12 cellular contexts compared by ENCODE assay signal in the genomic region with DNA sequence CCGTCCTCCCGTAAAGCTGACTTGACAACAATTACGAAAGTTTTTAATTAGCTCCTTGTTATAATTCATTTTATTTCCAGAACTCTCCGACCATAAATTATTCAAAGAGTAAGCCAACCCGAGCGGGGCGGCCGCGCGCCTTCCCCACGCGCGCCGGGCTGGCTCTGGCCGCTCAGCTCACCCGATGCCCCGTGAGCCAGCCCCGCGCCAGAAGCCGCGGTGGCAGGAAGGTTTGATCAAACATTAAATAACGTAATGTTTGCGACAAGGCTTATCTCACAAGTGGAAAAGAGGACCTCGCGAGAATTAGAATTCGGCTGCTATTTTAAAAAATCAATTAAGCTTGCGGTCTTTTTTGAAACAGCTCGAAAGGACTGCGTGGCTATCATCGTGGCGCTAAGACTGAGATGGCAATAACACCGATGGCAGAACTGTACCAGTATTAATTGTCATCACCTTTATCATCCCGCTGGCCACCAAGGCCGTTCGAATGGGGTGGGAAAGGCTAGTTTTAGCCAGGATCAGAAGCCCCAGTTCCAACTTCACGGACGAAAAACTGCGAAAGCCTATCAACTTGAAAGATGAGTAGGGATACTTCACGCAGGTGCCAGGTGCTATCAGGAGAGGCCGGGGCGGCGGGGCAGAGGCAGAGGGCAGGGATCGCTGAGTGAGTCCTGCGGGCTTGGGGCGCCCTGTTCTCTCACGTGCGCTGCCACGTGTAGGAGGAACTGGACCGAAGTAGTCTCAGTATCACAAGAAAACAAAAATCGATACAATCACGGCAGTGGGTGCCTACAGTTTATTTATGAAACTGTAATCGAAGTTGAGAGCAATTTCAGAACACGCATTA. TPM values are rescaled to one million over a fixed set of nuclear protein-coding genes. Genes with fewer than 3 reads are reported as not detected.
DNase-seq lines count a peak whose midpoint lies in the region; ATAC-seq, FAIRE-seq and TF ChIP-seq lines count a peak whose summit lies in the region.
"Had no signal": no experiment of that assay in that cellular context is flagged by ENCODE, and none has a peak within 500 bp of the region (broad histone marks: within the 10 kb centered on the region; RNA-seq: fewer than 3 reads in every experiment).

No MANE protein-coding gene starts in this region.

- no peak overlapping the region for H3K9ac ChIP-seq in GM12878 (ENCODE audit: control insufficient read depth, insufficient read depth, low read length)

- no peaks in the 10 kb centered on the region for H3K36me3 ChIP-seq in A673 (ENCODE audit: insufficient read depth, low read length, poor library complexity, severe bottlenecking)
- no peaks in the 10 kb centered on the region for H3K36me3 ChIP-seq in GM12878 (ENCODE audit: control insufficient read depth in 2 of 2, insufficient read depth in 2 of 2, low read length in 1 of 2)
- no peaks in the 10 kb centered on the region for H3K36me3 ChIP-seq in mesodermal cell (ENCODE audit: control insufficient read depth, insufficient read depth, low read length)
- no peaks in the 10 kb centered on the region for H3K36me3 ChIP-seq in pancreas
- H3K36me3 ChIP-seq: right atrium auricular region had no signal

- no peaks in the 10 kb centered on the region for H3K9me3 ChIP-seq in A673 (ENCODE audit: low read depth, low read length, poor library complexity, severe bottlenecking)
- no peaks in the 10 kb centered on the region; the same call in 2 of the 3 replicates for H3K9me3 ChIP-seq in GM12878 (replicated peaks; ENCODE audit: control insufficient read depth, insufficient read depth, low read length)
- H3K9me3 ChIP-seq in mesodermal cell (ENCODE audit: control insufficient read depth, low read length), result no peaks in the 10 kb centered on the region
- no peaks in the 10 kb centered on the region for H3K9me3 ChIP-seq in pancreas
- H3K9me3 ChIP-seq: right atrium auricular region had no signal

- H3K27ac ChIP-seq in A673 (ENCODE audit: low read depth, low read length, poor library complexity, severe bottlenecking) (no peak overlapping the region), GM12878 (ENCODE audit: control insufficient read depth, insufficient read depth) (no peak overlapping the region), mesodermal cell (ENCODE audit: low read depth, low read length, severe bottlenecking) (no peak overlapping the region), pancreas (no peak overlapping the region)
- H3K27ac ChIP-seq: right atrium auricular region had no signal

- no peak for ATAC-seq in GM12878
- no peak for ATAC-seq in pancreas
- ATAC-seq in GM21737 (IDR thresholded peaks at IDR 0.05; ENCODE audit: unreplicated experiment), result no peak

- TF ChIP-seq RAD21 in GM12878 (IDR thresholded peaks at IDR 0.05; ENCODE audit: insufficient read depth, low read depth, low read length), result no peak

- intact Hi-C loops in A673 (cut with micrococcal nuclease; ENCODE audit: unreplicated experiment), result loop anchor here (5.0 to 10.0 kb wide), 2 partner anchors 362 to 460 kb away; no protein-coding TSS in a partner anchor
- intact Hi-C loops in GM12878 (cut with micrococcal nuclease; ENCODE audit: unreplicated experiment), result loop anchor here (1.0 to 10.0 kb wide), 2 partner anchors 43 to 388 kb away; no protein-coding TSS in a partner anchor
- intact Hi-C loops in pancreas (cut with DNase I), result no loop called here

- in situ Hi-C loops in GM12878 (cut with MboI), result no loop called here

- H3K79me2 ChIP-seq in GM12878 (ENCODE audit: control insufficient read depth, insufficient read depth, low read length), result no peaks in the 10 kb centered on the region

- BruUV-seq in A673 (replicated peaks; lab: Mats Ljungman, UMichigan), result no TSS peak
- BruUV-seq in GM12878 (replicated peaks; lab: Mats Ljungman, UMichigan), result no TSS peak

- no peak for TF ChIP-seq POLR2A in GM12878 (IDR thresholded peaks at IDR 0.05; ENCODE audit: low read depth, low read length)

- H4K20me1 ChIP-seq in GM12878 (ENCODE audit: control insufficient read depth, insufficient read depth), result no peaks in the 10 kb centered on the region

- H3K27me3 ChIP-seq in A673 (replicated peaks; ENCODE audit: insufficient read depth, low read depth, low read length, poor library complexity) (peaks cover 96% of the 10 kb centered on the region), GM12878 (replicated peaks in 1 of 2; ENCODE audit: control insufficient read depth in 2 of 2, insufficient read depth in 2 of 2, low read length in 1 of 2) (peaks cover 14 to 37% of the 10 kb centered on the region in 2 experiments), pancreas (peaks cover 6 to 95% (median 55%) of the 10 kb centered on the region in 4 donors)

- H3K4me1 ChIP-seq in A673 (ENCODE audit: insufficient read depth, low read length, poor library complexity, severe bottlenecking) (peaks cover 10% of the 10 kb centered on the region), GM12878 (ENCODE audit: control insufficient read depth, insufficient read depth, low read length) (no peaks in the 10 kb centered on the region; the same call in 1 of the 2 replicates), mesodermal cell (ENCODE audit: control insufficient read depth, insufficient read depth, low read length, poor library complexity, severe bottlenecking) (peaks cover 7% of the 10 kb centered on the region), pancreas (no peaks in the 10 kb centered on the region)

- SMC1A ChIA-PET in GM12878 (lab: Charles Lee; ENCODE audit: uncharacterized antibody, unreplicated experiment), result no interaction called here

- peak overlapping the region; percentile 43 for H3K4me3 ChIP-seq in A673 (ENCODE audit: low read depth, low read length, poor library complexity, severe bottlenecking)
- no peak overlapping the region; the same call in 1 of the 2 replicates for H3K4me3 ChIP-seq in GM12878
- peak overlapping the region; percentile 29 for H3K4me3 ChIP-seq in mesodermal cell (ENCODE audit: extremely low read depth, insufficient read depth, low read length, poor library complexity, severe bottlenecking)
- no peak overlapping the region for H3K4me3 ChIP-seq in pancreas

- TF ChIP-seq CTCF in A673 (conservative IDR thresholded peaks at IDR 0.05; ENCODE audit: low read depth, low read length) (no peak), GM12878 (IDR thresholded peaks at IDR 0.05 in 2 of 3, conservative IDR thresholded peaks at IDR 0.05 in 1 of 3; ENCODE audit: control insufficient read depth in 2 of 3, extremely low read depth in 1 of 3, insufficient read depth in 1 of 3, low read depth in 3 of 3, low read length in 3 of 3) (no peak), D721Med (IDR thresholded peaks at IDR 0.05; ENCODE audit: insufficient read depth, missing control alignments) (no peak), pancreas (IDR thresholded peaks at IDR 0.05) (no peak)

- whole genome bisulfite sequencing in GM12878 (ENCODE audit: insufficient coverage, insufficient replicate concordance, low lambda C conversion rate, missing lambda C conversion rate), result 46% methylated on average over 52 of the region's 53 CpGs
- WGBS in mesodermal cell (ENCODE audit: insufficient coverage in 2 of 2), 2 experiments, result 1 to 2% methylated on average over 24 to 42 of the region's 53 CpGs
- 10% methylated on average over 53 of the region's 53 CpGs for WGBS in pancreas, 2 donors

- CTCF ChIA-PET in A673 (lab: Charles Lee), result interaction anchor here (1.0 kb wide), 1 partner anchor 10 kb away, joined by 3 read pairs; no protein-coding TSS in a partner anchor
- CTCF ChIA-PET in GM12878 (lab: Yijun Ruan, JAX), result no interaction called here

- RAD21 ChIA-PET in GM12878 (lab: Charles Lee; ENCODE audit: unreplicated experiment), result no interaction called here

- POLR2A ChIA-PET in A673 (lab: Charles Lee; ENCODE audit: low non-redundant PET) (no interaction called here), GM12878 (lab: Charles Lee) (interaction anchor here (0.6 kb wide), 1 partner anchor 37 kb away, joined by 3 read pairs; no protein-coding TSS in a partner anchor)

- no peak for TF ChIP-seq EP300 in GM12878 (IDR thresholded peaks at IDR 0.05; ENCODE audit: borderline replicate concordance in 1 of 2, control insufficient read depth in 1 of 2, low read depth in 2 of 2, low read length in 2 of 2)

- H2AFZ ChIP-seq in GM12878 (ENCODE audit: control insufficient read depth, low read depth, low read length), result no peak overlapping the region

- peak overlapping the region; percentile 69; the same call in 1 of the 2 replicates for H3K4me2 ChIP-seq in GM12878 (ENCODE audit: control insufficient read depth, insufficient read depth)

- DNase-seq in A673 (ENCODE audit: low spot score) (no peak), D341Med (ENCODE audit: low spot score) (peak; percentile 33), GM12878 (ENCODE audit: low read depth, low spot score) (no peak), D721Med (ENCODE audit: insufficient read length, low spot score) (no peak), pancreas (no peak), mucosa of gallbladder (ENCODE audit: low spot score) (no peak)
- DNase-seq: activated CD4-positive, CD25-positive, alpha-beta regulatory T cell treated with anti-CD3 and anti-CD28 coated beads, Interleukin-2, amount 50 U/mL, for 72 hours; effector CD4-positive, alpha-beta T cell had no signal

- FAIRE-seq in GM12878 (lab: Jason Lieb, UNC) (no peak), D721Med (lab: Jason Lieb, UNC) (no peak), pancreas (lab: Jason Lieb, UNC) (no peak)

TF ChIP-seq in GM12878, 131 proteins besides CTCF, POLR2A, EP300 and RAD21 (continues in another document):
- peak in 1 of 2 experiments; percentile 27; a peak in 1 of 4 replicates for TF ChIP-seq BHLHE40 (IDR thresholded peaks at IDR 0.05; ENCODE audit: borderline replicate concordance in 1 of 2, low read depth in 2 of 2, low read length in 1 of 2)

RNA-seq across cellular contexts. Expression of gene POU4F1, which starts 6.4 kb away (rescaled TPM):
- total RNA-seq in A673 (2021) (12.6 and 16.8 TPM in 2 replicates), GM12878 (2014; rRNA removed) (not detected in 2 replicates), GM12878 (2014; rRNA removed; fragmentation: Illumina TruSeq; extraction: Trizol) (not detected in 2 replicates), GM12878 (2021) (0.05 TPM in 2 replicates), pancreas (under 1 TPM in 1 of 6 donors, not detected in 5; 0.06 TPM), mucosa of gallbladder (not detected)
- total RNA-seq in GM12878 (2013; cell fraction: nucleolus; rRNA removed), result 0.10 TPM in 2 replicates
- 0.08 TPM for polyA plus RNA-seq in GM12878 (2011; ENCODE audit: low read depth)
- polyA plus RNA-seq in GM12878 (2011; rRNA removed) (0.14 and 0.26 TPM in 2 replicates), GM12878 (2014; fragmentation: Illumina TruSeq; extraction: Trizol) (0.01 TPM in 1 of 2 replicates, not detected in the other), GM12878 (2014; fragmentation: Nextera tagmentation; extraction: Ambion mirVana) (under 1 TPM in 1 of 2 experiments, not detected in 1; 0.02 TPM), GM12878 (2014; rRNA removed) (0.01 TPM in 1 of 2 replicates, not detected in the other), GM12878 (2016; fragmentation: Nextera tagmentation; extraction: Ambion mirVana) (not detected), pancreas (under 1 TPM; 0.02 to 0.04 TPM)
- 0.08 and 0.10 TPM in 2 replicates for polyA plus RNA-seq in GM12878 (2011; cell fraction: cytosol; rRNA removed)
- 0.60 and 0.86 TPM in 2 replicates for polyA plus RNA-seq in GM12878 (2011; cell fraction: nucleus; rRNA removed)
- polyA plus RNA-seq in GM12878 (2012), result 0.10 and 0.22 TPM in 2 replicates
- polyA minus RNA-seq in GM12878 (2011; rRNA and poly(A)+ RNA removed), result 0.05 TPM in 1 of 2 replicates, not detected in the other
- polyA minus RNA-seq in GM12878 (2011; cell fraction: cytosol; rRNA and poly(A)+ RNA removed), result not detected in 2 replicates
- 0.12 and 0.29 TPM in 2 replicates for polyA minus RNA-seq in GM12878 (2011; cell fraction: nucleus; rRNA and poly(A)+ RNA removed)
- polyA plus RNA-seq in mesodermal cell (2013, experiment 1 of 2), result 0.37 TPM
- 0.46 TPM for polyA plus RNA-seq in mesodermal cell (2013, experiment 2 of 2)
- total RNA-seq: right atrium auricular region had no signal
- polyA plus RNA-seq: urinary bladder had no signal

Comparison
In these comparisons a context has a peak if more than half of its experiments do, and no peak if none do; other contexts are left out.
1. H3K4me3 ChIP-seq: peak in A673 (single experiment) and mesodermal cell (single experiment); none in GM12878 (single experiment) and pancreas (0 of 4).
2. RNA of gene POU4F1, which starts 6.4 kb away (total RNA-seq): 12.6 to 16.8 TPM in A673; 0.05 to 0.10 TPM in GM12878, 0.06 TPM in pancreas and not detected in mucosa of gallbladder (single experiment); every median in the first group is over 10 times any median in the second.
3. intact Hi-C loops: an anchor here in A673 (5.0 to 10.0 kb wide) and GM12878 (1.0 to 10.0 kb wide); none called in pancreas.